ENCODE assay signal across 37 cellular contexts in genomic region chr2:180461761-180462160, GRCh38.
"Had no signal": no experiment of that assay in that cellular context is flagged by ENCODE, and none has a peak within 500 bp of the region (broad histone marks: within the 10 kb centered on the region; RNA-seq: fewer than 3 reads in every experiment).

No MANE protein-coding gene starts in this region.

- DNase-seq: activated B cell treated with CpG ODN at 0.5 μM for 24 hours; activated CD4-positive, alpha-beta memory T cell treated with anti-CD3 and anti-CD28 coated beads for 36 hours; activated CD4-positive, alpha-beta T cell treated with anti-CD3 and anti-CD28 coated beads for 4 hours; activated CD4-positive, alpha-beta T cell treated with anti-CD3 and anti-CD28 coated beads, Interleukin-2, amount 10 ng/mL, durations not matched to agents 24 days and 14 days; activated CD4-positive, alpha-beta T cell treated with anti-CD3 and anti-CD28 coated beads, Interleukin-2, amount 50 U/mL, for 1 hour; activated CD4-positive, alpha-beta T cell treated with anti-CD3 and anti-CD28 coated beads, Interleukin-2, amount 50 U/mL, for 4 hours; activated CD4-positive, CD25-positive, alpha-beta regulatory T cell treated with anti-CD3 and anti-CD28 coated beads, Interleukin-2, amount 50 U/mL, for 72 hours; activated CD8-positive, alpha-beta memory T cell treated with anti-CD3 and anti-CD28 coated beads for 24 hours; activated CD8-positive, alpha-beta memory T cell treated with anti-CD3 and anti-CD28 coated beads, Interleukin-2, amount 10 ng/mL, durations not matched to agents 7 days and 5 days; activated CD8-positive, alpha-beta memory T cell treated with anti-CD3 and anti-CD28 coated beads, Interleukin-2, amount 50 U/mL, for 48 hours; activated CD8-positive, alpha-beta T cell treated with anti-CD3 and anti-CD28 coated beads, Interleukin-2, amount 10 ng/mL, durations not matched to agents 7 days and 5 days; activated effector memory CD4-positive, alpha-beta T cell treated with Interleukin-2 at 50 U/mL for 16 hours; activated gamma-delta T cell; activated naive CD4-positive, alpha-beta T cell treated with anti-CD3 and anti-CD28 coated beads, Interleukin-2, amount 10 ng/mL, durations not matched to agents 7 days and 5 days; activated naive CD4-positive, alpha-beta T cell treated with Interleukin-2 at 50 U/mL for 16 hours; activated naive CD8-positive, alpha-beta T cell treated with anti-CD3 and anti-CD28 coated beads, Interleukin-2, amount 10 ng/mL, durations not matched to agents 7 days and 5 days; activated naive CD8-positive, alpha-beta T cell treated with anti-CD3 and anti-CD28 coated beads, Interleukin-2, amount 50 U/mL, for 24 hours; activated T-cell treated with anti-CD3 and anti-CD28 coated beads, Interleukin-2, amount 50 U/mL, for 24 hours; activated T-cell treated with anti-CD3 and anti-CD28 coated beads, Interleukin-2, amount 50 U/mL, for 48 hours; amygdala; anterior cingulate cortex; caudate nucleus; cerebellar nuclear complex; T-helper 1 cell; T-helper 2 cell; T-helper 9 cell had no signal

- H3K4me1 Mint-ChIP-seq: activated B cell treated with CpG ODN at 0.5 μM for 24 hours; activated CD4-positive, alpha-beta T cell treated with anti-CD3 and anti-CD28 coated beads, Interleukin-2, amount 10 ng/mL, durations not matched to agents 24 days and 14 days; activated CD8-positive, alpha-beta memory T cell treated with anti-CD3 and anti-CD28 coated beads, Interleukin-2, amount 10 ng/mL, durations not matched to agents 7 days and 5 days; activated naive CD4-positive, alpha-beta T cell treated with anti-CD3 and anti-CD28 coated beads, Interleukin-2, amount 10 ng/mL, durations not matched to agents 7 days and 5 days; activated naive CD4-positive, alpha-beta T cell treated with anti-CD3 and anti-CD28 coated beads, Interleukin-2, amount 50 U/mL, for 24 hours; activated naive CD8-positive, alpha-beta T cell treated with anti-CD3 and anti-CD28 coated beads, Interleukin-2, amount 10 ng/mL, durations not matched to agents 7 days and 5 days; activated naive CD8-positive, alpha-beta T cell treated with anti-CD3 and anti-CD28 coated beads, Interleukin-2, amount 50 U/mL, for 24 hours; brain; central memory CD8-positive, alpha-beta T cell had no signal

- FAIRE-seq: TTC549 had no signal

- H3K27ac ChIP-seq: ascending aorta, cardiac muscle cell, VCaP had no signal

- H3K27ac Mint-ChIP-seq: activated B cell treated with CpG ODN at 0.5 μM for 24 hours; activated CD4-positive, alpha-beta memory T cell treated with anti-CD3 and anti-CD28 coated beads for 36 hours; activated CD4-positive, alpha-beta T cell treated with anti-CD3 and anti-CD28 coated beads, Interleukin-2, amount 10 ng/mL, durations not matched to agents 24 days and 14 days; activated CD8-positive, alpha-beta memory T cell treated with anti-CD3 and anti-CD28 coated beads, Interleukin-2, amount 10 ng/mL, durations not matched to agents 7 days and 5 days; activated CD8-positive, alpha-beta T cell treated with anti-CD3 and anti-CD28 coated beads, Interleukin-2, amount 10 ng/mL, durations not matched to agents 7 days and 5 days; activated naive CD4-positive, alpha-beta T cell treated with anti-CD3 and anti-CD28 coated beads, Interleukin-2, amount 10 ng/mL, durations not matched to agents 7 days and 5 days; activated naive CD4-positive, alpha-beta T cell treated with anti-CD3 and anti-CD28 coated beads, Interleukin-2, amount 50 U/mL, for 24 hours; activated naive CD8-positive, alpha-beta T cell; activated naive CD8-positive, alpha-beta T cell treated with anti-CD3 and anti-CD28 coated beads, Interleukin-2, amount 10 ng/mL, durations not matched to agents 7 days and 5 days; activated naive CD8-positive, alpha-beta T cell treated with anti-CD3 and anti-CD28 coated beads, Interleukin-2, amount 50 U/mL, for 24 hours; activated T-cell treated with anti-CD3 and anti-CD28 coated beads, Interleukin-2, amount 50 U/mL, for 24 hours; activated T-helper 2 cell treated with anti-CD3 and anti-CD28 coated beads, Interferon-gamma antibody, Interleukin-2, Interleukin-4, amounts not matched to agents 10 μg/mL and 5 μg/mL and 100 μg/mL, durations not matched to agents 14 hours and 24 hours and 36 hours; brain; T-helper 1 cell treated with Interleukin-12 subunit alpha and Interleukin-12 subunit beta and Interleukin-4 antibody, amounts not matched to agents 30 μg/mL and 1 μg/mL, for 36 hours; T-helper 2 cell treated with Interferon-gamma antibody and Interleukin-4, amounts not matched to agents 5 μg/mL and 100 μg/mL, for 36 hours had no signal

- H3K4me3 Mint-ChIP-seq: activated B cell treated with CpG ODN at 0.5 μM for 24 hours; activated CD4-positive, alpha-beta memory T cell treated with anti-CD3 and anti-CD28 coated beads for 36 hours; activated CD4-positive, alpha-beta T cell treated with anti-CD3 and anti-CD28 coated beads, Interleukin-2, amount 10 ng/mL, durations not matched to agents 24 days and 14 days; activated CD8-positive, alpha-beta memory T cell treated with anti-CD3 and anti-CD28 coated beads, Interleukin-2, amount 10 ng/mL, durations not matched to agents 7 days and 5 days; activated CD8-positive, alpha-beta T cell treated with anti-CD3 and anti-CD28 coated beads, Interleukin-2, amount 10 ng/mL, durations not matched to agents 7 days and 5 days; activated naive CD4-positive, alpha-beta T cell treated with anti-CD3 and anti-CD28 coated beads, Interleukin-2, amount 10 ng/mL, durations not matched to agents 7 days and 5 days; activated naive CD4-positive, alpha-beta T cell treated with anti-CD3 and anti-CD28 coated beads, Interleukin-2, amount 50 U/mL, for 24 hours; activated naive CD8-positive, alpha-beta T cell; activated naive CD8-positive, alpha-beta T cell treated with anti-CD3 and anti-CD28 coated beads, Interleukin-2, amount 10 ng/mL, durations not matched to agents 7 days and 5 days; activated naive CD8-positive, alpha-beta T cell treated with anti-CD3 and anti-CD28 coated beads, Interleukin-2, amount 50 U/mL, for 24 hours; activated T-cell treated with anti-CD3 and anti-CD28 coated beads, Interleukin-2, amount 50 U/mL, for 24 hours; brain; central memory CD8-positive, alpha-beta T cell; T-helper 1 cell treated with Interleukin-12 subunit alpha and Interleukin-12 subunit beta and Interleukin-4 antibody, amounts not matched to agents 30 μg/mL and 1 μg/mL, for 36 hours; T-helper 2 cell treated with Interferon-gamma antibody and Interleukin-4, amounts not matched to agents 5 μg/mL and 100 μg/mL, for 36 hours had no signal

- H3K27me3 Mint-ChIP-seq: activated B cell treated with CpG ODN at 0.5 μM for 24 hours; activated CD4-positive, alpha-beta memory T cell treated with anti-CD3 and anti-CD28 coated beads for 36 hours; activated CD4-positive, alpha-beta T cell treated with anti-CD3 and anti-CD28 coated beads, Interleukin-2, amount 10 ng/mL, durations not matched to agents 24 days and 14 days; activated CD8-positive, alpha-beta memory T cell treated with anti-CD3 and anti-CD28 coated beads, Interleukin-2, amount 10 ng/mL, durations not matched to agents 7 days and 5 days; activated naive CD4-positive, alpha-beta T cell treated with anti-CD3 and anti-CD28 coated beads, Interleukin-2, amount 10 ng/mL, durations not matched to agents 7 days and 5 days; activated naive CD4-positive, alpha-beta T cell treated with anti-CD3 and anti-CD28 coated beads, Interleukin-2, amount 50 U/mL, for 24 hours; activated naive CD8-positive, alpha-beta T cell; activated naive CD8-positive, alpha-beta T cell treated with anti-CD3 and anti-CD28 coated beads, Interleukin-2, amount 10 ng/mL, durations not matched to agents 7 days and 5 days; activated naive CD8-positive, alpha-beta T cell treated with anti-CD3 and anti-CD28 coated beads, Interleukin-2, amount 50 U/mL, for 24 hours; activated T-cell treated with anti-CD3 and anti-CD28 coated beads, Interleukin-2, amount 50 U/mL, for 24 hours; brain; central memory CD8-positive, alpha-beta T cell had no signal

- H3K36me3 ChIP-seq: ascending aorta, cardiac muscle cell had no signal

- H3K9me3 Mint-ChIP-seq: activated B cell treated with CpG ODN at 0.5 μM for 24 hours; activated CD4-positive, alpha-beta memory T cell treated with anti-CD3 and anti-CD28 coated beads for 36 hours; activated CD4-positive, alpha-beta T cell treated with anti-CD3 and anti-CD28 coated beads, Interleukin-2, amount 10 ng/mL, durations not matched to agents 24 days and 14 days; activated naive CD4-positive, alpha-beta T cell treated with anti-CD3 and anti-CD28 coated beads, Interleukin-2, amount 10 ng/mL, durations not matched to agents 7 days and 5 days; activated naive CD4-positive, alpha-beta T cell treated with anti-CD3 and anti-CD28 coated beads, Interleukin-2, amount 50 U/mL, for 24 hours; activated naive CD8-positive, alpha-beta T cell treated with anti-CD3 and anti-CD28 coated beads, Interleukin-2, amount 10 ng/mL, durations not matched to agents 7 days and 5 days; activated naive CD8-positive, alpha-beta T cell treated with anti-CD3 and anti-CD28 coated beads, Interleukin-2, amount 50 U/mL, for 24 hours; activated T-helper 2 cell treated with anti-CD3 and anti-CD28 coated beads, Interferon-gamma antibody, Interleukin-2, Interleukin-4, amounts not matched to agents 10 μg/mL and 5 μg/mL and 100 μg/mL, durations not matched to agents 14 hours and 24 hours and 36 hours; central memory CD8-positive, alpha-beta T cell; T-helper 1 cell treated with Interleukin-12 subunit alpha and Interleukin-12 subunit beta and Interleukin-4 antibody, amounts not matched to agents 30 μg/mL and 1 μg/mL, for 36 hours; T-helper 2 cell treated with Interferon-gamma antibody and Interleukin-4, amounts not matched to agents 5 μg/mL and 100 μg/mL, for 36 hours had no signal

- H3K4me3 ChIP-seq: ascending aorta, cardiac muscle cell had no signal

- H3K4me1 ChIP-seq: ascending aorta had no signal

- H3K9me3 ChIP-seq: ascending aorta had no signal

- H3K36me3 Mint-ChIP-seq: activated CD4-positive, alpha-beta memory T cell treated with anti-CD3 and anti-CD28 coated beads for 36 hours; activated CD8-positive, alpha-beta memory T cell treated with anti-CD3 and anti-CD28 coated beads, Interleukin-2, amount 10 ng/mL, durations not matched to agents 7 days and 5 days; activated naive CD4-positive, alpha-beta T cell treated with anti-CD3 and anti-CD28 coated beads, Interleukin-2, amount 10 ng/mL, durations not matched to agents 7 days and 5 days; activated naive CD4-positive, alpha-beta T cell treated with anti-CD3 and anti-CD28 coated beads, Interleukin-2, amount 50 U/mL, for 24 hours; activated naive CD8-positive, alpha-beta T cell; activated naive CD8-positive, alpha-beta T cell treated with anti-CD3 and anti-CD28 coated beads, Interleukin-2, amount 10 ng/mL, durations not matched to agents 7 days and 5 days; brain had no signal

- H3K27me3 ChIP-seq: ascending aorta, cardiac muscle cell had no signal

- ATAC-seq: activated CD8-positive, alpha-beta memory T cell treated with anti-CD3 and anti-CD28 coated beads, Interleukin-2, amount 10 ng/mL, durations not matched to agents 7 days and 5 days; activated CD8-positive, alpha-beta T cell treated with anti-CD3 and anti-CD28 coated beads, Interleukin-2, amount 10 ng/mL, durations not matched to agents 7 days and 5 days; activated naive CD8-positive, alpha-beta T cell treated with anti-CD3 and anti-CD28 coated beads, Interleukin-2, amount 50 U/mL, for 24 hours had no signal
